Comparison of ENCODE assay signal across 7 cellular contexts in genomic region chr16:46554435-46554834, GRCh38.
DNase-seq lines count a peak whose midpoint lies in the region; TF ChIP-seq lines count a peak whose summit lies in the region.
"Not testable (repeated sequence)": the region's sequence is repeated elsewhere in the genome, so short reads cannot be mapped to it uniquely, and the experiment has no call there.

No MANE protein-coding gene starts in this region.

- TF ChIP-seq CTCF in GM06990 (IDR thresholded peaks at IDR 0.05; ENCODE audit: insufficient read depth, low read length, poor library complexity, severe bottlenecking), result peak; percentile 94
- TF ChIP-seq CTCF in sigmoid colon (IDR thresholded peaks at IDR 0.05), result peak in 3 of 4 experiments; percentile 43 to 66 (median 58)

- H3K27ac ChIP-seq in sigmoid colon, result not testable (repeated sequence)

- POLR2A ChIA-PET in activated CD4-positive, alpha-beta memory T cell treated with anti-CD3 and anti-CD28 coated beads, Interleukin-2, amount 10 ng/mL, durations not matched to agents 7 days and 5 days (lab: Charles Lee), result interaction anchor here (2.1 kb wide), 1 partner anchor 67 kb away, joined by 5 read pairs; the partner anchor contains the start of gene SHCBP1

- intact Hi-C loops in sigmoid colon (cut with DNase I), result loop anchor here (2.0 kb wide), 1 partner anchor 52 kb away; no protein-coding TSS in a partner anchor

- H3K4me1 ChIP-seq in sigmoid colon, result not testable (repeated sequence)

- DNase-seq in GM06990 (ENCODE audit: extremely low read depth, insufficient read length), result not testable (repeated sequence)
- peak; percentile 69 for DNase-seq in LHCN-M2 (ENCODE audit: low read depth)
- peak; percentile 23 for DNase-seq in OCI-M2 (lab: John Stamatoyannopoulos, UW; ENCODE audit: unreplicated experiment)
- peak; percentile 59 for DNase-seq in activated CD4-positive, alpha-beta memory T cell treated with anti-CD3 and anti-CD28 coated beads, Interleukin-2, amount 10 ng/mL, durations not matched to agents 7 days and 5 days
- DNase-seq in dermis microvascular lymphatic vessel endothelial cell (ENCODE audit: low read depth in 2 of 2), result peak; percentile 39 to 75
- DNase-seq in islet precursor cell, result peak; percentile 90
- peak; percentile 77 for DNase-seq in sigmoid colon

- CTCF ChIA-PET in activated CD4-positive, alpha-beta memory T cell treated with anti-CD3 and anti-CD28 coated beads, Interleukin-2, amount 10 ng/mL, durations not matched to agents 7 days and 5 days (lab: Charles Lee), result interaction anchor here (1.4 to 2.4 kb wide), 6 partner anchors 8 to 100 kb away, joined by 3 to 10 read pairs (median 4); no protein-coding TSS in a partner anchor

- H3K9me3 Mint-ChIP-seq in activated CD4-positive, alpha-beta memory T cell treated with anti-CD3 and anti-CD28 coated beads, Interleukin-2, amount 10 ng/mL, durations not matched to agents 7 days and 5 days, result not testable (repeated sequence)

- H3K4me3 Mint-ChIP-seq in activated CD4-positive, alpha-beta memory T cell treated with anti-CD3 and anti-CD28 coated beads, Interleukin-2, amount 10 ng/mL, durations not matched to agents 7 days and 5 days, result not testable (repeated sequence)

- 21 to 28% methylated on average over 14 of the region's 14 CpGs for WGBS in sigmoid colon, 2 donors

- not testable (repeated sequence) for H3K36me3 ChIP-seq in GM06990 (ENCODE audit: control insufficient read depth, insufficient read depth, low read length); sigmoid colon

- not testable (repeated sequence) for H3K4me1 Mint-ChIP-seq in activated CD4-positive, alpha-beta memory T cell treated with anti-CD3 and anti-CD28 coated beads, Interleukin-2, amount 10 ng/mL, durations not matched to agents 7 days and 5 days

- not testable (repeated sequence) for H3K36me3 Mint-ChIP-seq in activated CD4-positive, alpha-beta memory T cell treated with anti-CD3 and anti-CD28 coated beads, Interleukin-2, amount 10 ng/mL, durations not matched to agents 7 days and 5 days (ENCODE audit: low read depth)

- not testable (repeated sequence) for TF ChIP-seq POLR2A in sigmoid colon (IDR thresholded peaks at IDR 0.05)

- peaks cover 13% of the 10 kb centered on the region for H3K27me3 Mint-ChIP-seq in activated CD4-positive, alpha-beta memory T cell treated with anti-CD3 and anti-CD28 coated beads, Interleukin-2, amount 10 ng/mL, durations not matched to agents 7 days and 5 days

- H3K9me3 ChIP-seq in sigmoid colon, result not testable (repeated sequence)

- H3K27me3 ChIP-seq in GM06990 (replicated peaks; ENCODE audit: control insufficient read depth, insufficient read depth, low read length); sigmoid colon: not testable (repeated sequence)

- H3K27ac Mint-ChIP-seq in activated CD4-positive, alpha-beta memory T cell treated with anti-CD3 and anti-CD28 coated beads, Interleukin-2, amount 10 ng/mL, durations not matched to agents 7 days and 5 days, result not testable (repeated sequence)

- not testable (repeated sequence) for TF ChIP-seq EP300 in sigmoid colon (IDR thresholded peaks at IDR 0.05)

- not testable (repeated sequence) for H3K4me3 ChIP-seq in GM06990 (replicated peaks; ENCODE audit: low read depth, low read length); sigmoid colon
